In genomic region chr1:223024486-223024885, GRCh38 we compare ENCODE assay signal across 7 cellular contexts.
A peak's percentile ranks its signal among the peaks of the same experiment; 100 is the strongest.
DNase-seq lines count a peak whose midpoint lies in the region; ATAC-seq and TF ChIP-seq lines count a peak whose summit lies in the region.
"Not testable (repeated sequence)": the region's sequence is repeated elsewhere in the genome, so short reads cannot be mapped to it uniquely, and the experiment has no call there.

No MANE protein-coding gene starts in this region.

- H2AK5ac ChIP-seq in mesendoderm (ENCODE audit: low read length): not testable (repeated sequence)

- H3K9me3 Mint-ChIP-seq in GM23338; WTC11; endothelial cell (ENCODE audit: unreplicated experiment): not testable (repeated sequence)

- H4K8ac ChIP-seq in mesendoderm (ENCODE audit: low read depth, low read length): not testable (repeated sequence)

- not testable (repeated sequence) for H4K5ac ChIP-seq in mesendoderm (ENCODE audit: low read length)

- not testable (repeated sequence) for H3K79me1 ChIP-seq in mesendoderm (ENCODE audit: low read length)

- H3K9me2 ChIP-seq in GM23338 (ENCODE audit: insufficient read depth): not testable (repeated sequence)

- WGBS in mesendoderm (ENCODE audit: extremely low coverage, insufficient coverage, low lambda C conversion rate): no CpG with 5 or more reads among the region's 5 CpGs

- H2BK15ac ChIP-seq in mesendoderm (replicated peaks; ENCODE audit: low read depth): not testable (repeated sequence)

- not testable (repeated sequence) for H3K23ac ChIP-seq in mesendoderm (ENCODE audit: low read length)

- H2BK120ac ChIP-seq in mesendoderm (ENCODE audit: low read depth, low read length): not testable (repeated sequence)

- peak overlapping the region; percentile 91 for H3K56ac ChIP-seq in mesendoderm (ENCODE audit: low read length)

- peaks cover 20% of the 10 kb centered on the region for H3K27me3 Mint-ChIP-seq in GM23338 (ENCODE audit: insufficient read depth, low read depth, poor library complexity)
- not testable (repeated sequence) for H3K27me3 Mint-ChIP-seq in WTC11 (ENCODE audit: low read depth)
- H3K27me3 Mint-ChIP-seq in endothelial cell (ENCODE audit: unreplicated experiment): peaks cover 10% of the 10 kb centered on the region

- POLR2A ChIA-PET in WTC11 (lab: Charles Lee): not testable (repeated sequence)

- H3K4me1 ChIP-seq in GM23338 (ENCODE audit: insufficient read depth) (peaks cover 48% of the 10 kb centered on the region), HUES48 (ENCODE audit: control insufficient read depth, insufficient read depth, low read length) (peaks cover 39% of the 10 kb centered on the region), iPS-15b (ENCODE audit: control insufficient read depth, insufficient read depth, low read length) (peaks cover 19% of the 10 kb centered on the region), mesendoderm (ENCODE audit: control insufficient read depth, low read depth, low read length) (peaks cover 26% of the 10 kb centered on the region)

- not testable (repeated sequence) for H3K4ac ChIP-seq in mesendoderm (ENCODE audit: low read depth, low read length)

- CTCF ChIA-PET in WTC11 (lab: Charles Lee): not testable (repeated sequence)

- H2AFZ ChIP-seq in GM23338: not testable (repeated sequence)

- ATAC-seq in GM23338, WTC11: not testable (repeated sequence)

- peaks cover 16% of the 10 kb centered on the region for H4K20me1 ChIP-seq in GM23338 (replicated peaks; ENCODE audit: insufficient read depth)

- H3K18ac ChIP-seq in mesendoderm (ENCODE audit: low read length): peak overlapping the region; percentile 95

- H3K4me1 Mint-ChIP-seq in GM23338 (peaks cover 60% of the 10 kb centered on the region), WTC11 (peaks cover 61% of the 10 kb centered on the region), endothelial cell (ENCODE audit: unreplicated experiment) (peaks cover 60% of the 10 kb centered on the region)

- H3K79me2 ChIP-seq in GM23338 (replicated peaks; ENCODE audit: insufficient read depth) (peaks cover 41% of the 10 kb centered on the region), mesendoderm (ENCODE audit: control insufficient read depth, insufficient read depth, low read length) (peaks cover 15% of the 10 kb centered on the region)

- H3K9ac ChIP-seq in HUES48 (ENCODE audit: low read depth, low read length) (peak overlapping the region; percentile 76), iPS-15b (ENCODE audit: low read depth, low read length) (peak overlapping the region; percentile 84), mesendoderm (ENCODE audit: low read length) (peak overlapping the region; percentile 74)

- H3K27ac ChIP-seq in C4-2B: peak overlapping the region; percentile 20; the same call in 1 of the 2 replicates
- H3K27ac ChIP-seq in GM23338 (ENCODE audit: low read depth): peak overlapping the region; percentile 98
- peak overlapping the region; percentile 90 for H3K27ac ChIP-seq in HUES48 (ENCODE audit: low read depth, low read length)
- H3K27ac ChIP-seq in mesendoderm (ENCODE audit: low read depth, low read length): peak overlapping the region; percentile 95

- H3K36me3 ChIP-seq in GM23338 (ENCODE audit: insufficient read depth) (peaks cover 45% of the 10 kb centered on the region), HUES48 (ENCODE audit: control insufficient read depth, insufficient read depth, low read length) (peaks cover 53% of the 10 kb centered on the region), iPS-15b (ENCODE audit: control insufficient read depth, insufficient read depth, low read length) (peaks cover 31% of the 10 kb centered on the region)
- H3K36me3 ChIP-seq in mesendoderm (ENCODE audit: control insufficient read depth, insufficient read depth, low read length): not testable (repeated sequence)

- H3K4me3 ChIP-seq in GM23338 (peak overlapping the region; percentile 50), HUES48 (ENCODE audit: low read depth, low read length) (peak overlapping the region; percentile 51), iPS-15b (ENCODE audit: low read depth, low read length) (peak overlapping the region; percentile 69)
- H3K4me3 ChIP-seq in mesendoderm (ENCODE audit: low read length): not testable (repeated sequence)

- not testable (repeated sequence) for TF ChIP-seq CTCF in C4-2B (conservative IDR thresholded peaks at IDR 0.05); GM23338 (conservative IDR thresholded peaks at IDR 0.05; ENCODE audit: low read depth in 2 of 2); WTC11 (IDR thresholded peaks at IDR 0.05); endothelial cell (IDR thresholded peaks at IDR 0.05; ENCODE audit: unreplicated experiment)

- H3K4me3 Mint-ChIP-seq in GM23338: peak overlapping the region; percentile 64
- peak overlapping the region; percentile 66 for H3K4me3 Mint-ChIP-seq in WTC11
- H3K4me3 Mint-ChIP-seq in endothelial cell (ENCODE audit: unreplicated experiment): peak overlapping the region; percentile 79

- not testable (repeated sequence) for H3K9me3 ChIP-seq in HUES48 (ENCODE audit: control insufficient read depth, insufficient read depth, low read length); iPS-15b (ENCODE audit: control insufficient read depth, insufficient read depth, low read length)

- not testable (repeated sequence) for DNase-seq in GM23338 (ENCODE audit: low spot score); WTC11 (ENCODE audit: low spot score); endothelial cell (ENCODE audit: low spot score); mesendoderm

- H3K27me3 ChIP-seq in GM23338 (ENCODE audit: insufficient read depth); HUES48 (ENCODE audit: control insufficient read depth, insufficient read depth, low read length); iPS-15b (ENCODE audit: control insufficient read depth, insufficient read depth, low read length); mesendoderm (ENCODE audit: insufficient read depth, low read length, poor library complexity): not testable (repeated sequence)

- peak overlapping the region; percentile 92 for H2BK5ac ChIP-seq in mesendoderm (ENCODE audit: low read length)

- H3K4me2 ChIP-seq in GM23338: peak overlapping the region; percentile 80
- not testable (repeated sequence) for H3K4me2 ChIP-seq in mesendoderm (ENCODE audit: low read length)

- H3K36me3 Mint-ChIP-seq in GM23338 (ENCODE audit: low read depth) (peaks cover 84% of the 10 kb centered on the region), WTC11 (peaks cover 83% of the 10 kb centered on the region), endothelial cell (ENCODE audit: low read depth, unreplicated experiment) (peaks cover 46% of the 10 kb centered on the region)

- H3K27ac Mint-ChIP-seq in GM23338: peak overlapping the region; percentile 96
- H3K27ac Mint-ChIP-seq in WTC11: peak overlapping the region; percentile 99
- H3K27ac Mint-ChIP-seq in endothelial cell (ENCODE audit: unreplicated experiment): peak overlapping the region; percentile 54

- H3F3A ChIP-seq in GM23338 (replicated peaks; ENCODE audit: low read depth): peaks cover 54% of the 10 kb centered on the region

TF ChIP-seq in GM23338, 12 proteins besides CTCF, POLR2A, EP300 and RAD21:
- TF ChIP-seq NANOG (IDR thresholded peaks at IDR 0.05; ENCODE audit: borderline replicate concordance): peak; percentile 94
TF ChIP-seq in GM23338: peak in this region for 1; not testable (repeated sequence) for 11.

Comparison
In these comparisons a context has a peak if more than half of its experiments do, and no peak if none do; other contexts are left out.
1. H3K27ac ChIP-seq: peak in every context shown above with its lines; median percentile 98 in GM23338; 95 in mesendoderm; 90 in HUES48; 20 in C4-2B.